In the genomic region with DNA sequence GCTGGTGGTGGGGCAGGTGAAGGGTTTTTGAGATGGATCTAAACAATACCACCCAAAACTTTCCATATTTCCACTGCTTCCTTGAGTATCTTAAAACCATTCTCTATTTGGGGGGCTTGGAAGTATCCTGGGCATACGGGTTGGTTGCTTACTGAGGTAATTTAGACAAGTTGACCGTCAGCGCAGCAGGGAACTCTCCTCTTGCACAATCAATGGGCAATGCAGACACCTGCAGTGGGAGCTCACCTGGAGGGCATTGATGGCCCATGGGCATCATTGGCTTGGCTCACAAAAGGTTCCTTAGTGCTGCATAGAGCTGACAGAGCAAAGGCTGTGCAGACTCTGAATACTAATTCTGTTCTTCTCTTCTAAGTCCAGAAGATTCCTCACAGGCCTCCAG, we compare ENCODE assay signal across 8 cellular contexts.
"Had no signal": no experiment of that assay in that cellular context is flagged by ENCODE, and none has a peak within 500 bp of the region (broad histone marks: within the 10 kb centered on the region; RNA-seq: fewer than 3 reads in every experiment).

No MANE protein-coding gene starts in this region.

- H3K4me2 ChIP-seq: GM23338 had no signal

- FAIRE-seq: K562 had no signal

- H2AFZ ChIP-seq: GM23338 had no signal

- H3K4me3 ChIP-seq: GM23338, HAP-1, K562 had no signal

- ATAC-seq: GM23338, HCT116, K562 had no signal

- H3K27ac ChIP-seq: HL-60 had no signal

- H3K9me3 ChIP-seq: HAP-1 had no signal

- H3K4me1 ChIP-seq: HAP-1 had no signal

- H3K36me3 ChIP-seq: HAP-1 had no signal

- DNase-seq: H7, HFFc6, IMR-90 had no signal
